ENCODE assay signal across 26 cellular contexts in genomic region chr15:26537653-26538052, GRCh38.
"Had no signal": no experiment of that assay in that cellular context is flagged by ENCODE, and none has a peak within 500 bp of the region (broad histone marks: within the 10 kb centered on the region; RNA-seq: fewer than 3 reads in every experiment).

No MANE protein-coding gene starts in this region.

- ATAC-seq: heart left ventricle; left colon; left lung; lower lobe of right lung; natural killer cell; psoas muscle; stimulated activated effector memory CD8-positive, alpha-beta T cell treated with anti-CD3 and anti-CD28 coated beads, Interleukin-12 subunit alpha, Interleukin-12 subunit beta, amount 100 ng/mL, for 72 hours had no signal

- H3K27me3 Mint-ChIP-seq: naive B cell; stimulated activated naive CD8-positive, alpha-beta T cell treated with anti-CD3 and anti-CD28 coated beads, Interleukin-15, Interleukin-2, amounts not matched to agents 100 ng/mL and 50 ng/mL, for 24 hours; type B pancreatic cell had no signal

- H3K4me1 Mint-ChIP-seq: immature natural killer cell; mesothelial cell of epicardium; naive B cell; natural killer cell; nephron progenitor cell; neural progenitor cell; stimulated activated effector memory CD8-positive, alpha-beta T cell treated with anti-CD3 and anti-CD28 coated beads, Interleukin-12 subunit alpha, Interleukin-12 subunit beta, amount 100 ng/mL, for 72 hours had no signal

- H3K9me3 Mint-ChIP-seq: type B pancreatic cell had no signal

- H3K4me3 Mint-ChIP-seq: immature natural killer cell; mesothelial cell of epicardium; naive B cell; natural killer cell; nephron progenitor cell; neural progenitor cell; stimulated activated effector memory CD8-positive, alpha-beta T cell treated with anti-CD3 and anti-CD28 coated beads, Interleukin-12 subunit alpha, Interleukin-12 subunit beta, amount 100 ng/mL, for 72 hours; stimulated activated naive CD8-positive, alpha-beta T cell treated with anti-CD3 and anti-CD28 coated beads, Interleukin-15, Interleukin-2, amounts not matched to agents 100 ng/mL and 50 ng/mL, for 24 hours; type B pancreatic cell had no signal

- DNase-seq: heart left ventricle; hypothalamus; immature natural killer cell; kidney; left colon; left lung; lower lobe of right lung; mammary epithelial cell; mesendoderm; naive B cell; natural killer cell; nephron progenitor cell; occipital lobe; psoas muscle; sigmoid colon; small intestine; spleen; stimulated activated CD4-positive, alpha-beta T cell treated with anti-CD3 and anti-CD28 coated beads, Interleukin-4, amount 100 ng/mL, for 24 hours; stimulated activated naive CD4-positive, alpha-beta T cell; tibial artery; uterus had no signal

- H3K36me3 Mint-ChIP-seq: immature natural killer cell; mesothelial cell of epicardium; neural progenitor cell; stimulated activated effector memory CD8-positive, alpha-beta T cell treated with anti-CD3 and anti-CD28 coated beads, Interleukin-12 subunit alpha, Interleukin-12 subunit beta, amount 100 ng/mL, for 72 hours; type B pancreatic cell had no signal

- H3K27ac Mint-ChIP-seq: immature natural killer cell; mesothelial cell of epicardium; naive B cell; natural killer cell; nephron progenitor cell; neural progenitor cell; stimulated activated effector memory CD8-positive, alpha-beta T cell treated with anti-CD3 and anti-CD28 coated beads, Interleukin-12 subunit alpha, Interleukin-12 subunit beta, amount 100 ng/mL, for 72 hours; stimulated activated naive CD8-positive, alpha-beta T cell treated with anti-CD3 and anti-CD28 coated beads, Interleukin-15, Interleukin-2, amounts not matched to agents 100 ng/mL and 50 ng/mL, for 24 hours; type B pancreatic cell had no signal
